In genomic region chr22:26481694-26482093, GRCh38 we compare ENCODE assay signal across 12 cellular contexts. TPM values are rescaled to one million over a fixed set of nuclear protein-coding genes. Genes with fewer than 3 reads are reported as not detected.
DNase-seq lines count a peak whose midpoint lies in the region; ATAC-seq, FAIRE-seq and TF ChIP-seq lines count a peak whose summit lies in the region.
"Had no signal": no experiment of that assay in that cellular context is flagged by ENCODE, and none has a peak within 500 bp of the region (broad histone marks: within the 10 kb centered on the region; RNA-seq: fewer than 3 reads in every experiment).

No MANE protein-coding gene starts in this region.

- peaks cover 72% of the 10 kb centered on the region for H3K4me1 Mint-ChIP-seq in T-helper 2 cell treated with Interferon-gamma antibody and Interleukin-4, amounts not matched to agents 5 μg/mL and 100 μg/mL, for 36 hours (ENCODE audit: low read depth)

- no peaks in the 10 kb centered on the region for H3K27me3 Mint-ChIP-seq in T-helper 2 cell treated with Interferon-gamma antibody and Interleukin-4, amounts not matched to agents 5 μg/mL and 100 μg/mL, for 36 hours (ENCODE audit: low read depth)

- H3K27ac ChIP-seq in lower lobe of right lung = peak overlapping the region; percentile 22

- H3K9me3 Mint-ChIP-seq in T-helper 2 cell treated with Interferon-gamma antibody and Interleukin-4, amounts not matched to agents 5 μg/mL and 100 μg/mL, for 36 hours = no peaks in the 10 kb centered on the region

- H3K27ac Mint-ChIP-seq in T-helper 2 cell treated with Interferon-gamma antibody and Interleukin-4, amounts not matched to agents 5 μg/mL and 100 μg/mL, for 36 hours = peak overlapping the region; percentile 93

- no peak for TF ChIP-seq POLR2A in GM12892 (IDR thresholded peaks at IDR 0.05; ENCODE audit: low read depth, low read length)

- intact Hi-C loops in lower lobe of right lung (cut with DNase I) = no loop called here

- no peak for DNase-seq in BE2C
- DNase-seq in GM12892 (ENCODE audit: insufficient read length) = no peak
- DNase-seq in T-helper 2 cell treated with Interferon-gamma antibody and Interleukin-4, amounts not matched to agents 5 μg/mL and 100 μg/mL, for 36 hours (ENCODE audit: low spot score) = no peak
- no peak for DNase-seq in lower lobe of right lung
- no peak for DNase-seq in NCI-H146 (lab: John Stamatoyannopoulos, UW)
- no peak for DNase-seq in NCI-H524 (lab: John Stamatoyannopoulos, UW)
- DNase-seq: islet precursor cell, NCI-H2107 had no signal

- H3K36me3 ChIP-seq in BE2C (peaks cover 8% of the 10 kb centered on the region), lower lobe of right lung (peaks cover 20% of the 10 kb centered on the region)

- no peaks in the 10 kb centered on the region for H3K9me3 ChIP-seq in BE2C
- H3K9me3 ChIP-seq in lower lobe of right lung = no peaks in the 10 kb centered on the region

- H3K27me3 ChIP-seq in BE2C = no peaks in the 10 kb centered on the region
- no peaks in the 10 kb centered on the region for H3K27me3 ChIP-seq in lower lobe of right lung (ENCODE audit: low read depth)

- ATAC-seq in lower lobe of right lung (no peak), GM19023 (IDR thresholded peaks at IDR 0.05; ENCODE audit: unreplicated experiment) (no peak), HG03469 (IDR thresholded peaks at IDR 0.05; ENCODE audit: unreplicated experiment) (no peak)
- ATAC-seq: HCT116 had no signal

- H3K4me3 Mint-ChIP-seq in T-helper 2 cell treated with Interferon-gamma antibody and Interleukin-4, amounts not matched to agents 5 μg/mL and 100 μg/mL, for 36 hours = peak overlapping the region; percentile 92

- H3K4me3 ChIP-seq in BE2C (ENCODE audit: low read depth, low read length) (peak overlapping the region; percentile 2; the same call in 1 of the 2 replicates), lower lobe of right lung (no peak overlapping the region)

- FAIRE-seq in GM12892 (lab: Jason Lieb, UNC) = peak; percentile 56
- FAIRE-seq: endothelial cell of umbilical vein had no signal

- H3K36me3 Mint-ChIP-seq in T-helper 2 cell treated with Interferon-gamma antibody and Interleukin-4, amounts not matched to agents 5 μg/mL and 100 μg/mL, for 36 hours (ENCODE audit: low read depth) = peaks cover 23% of the 10 kb centered on the region

- TF ChIP-seq CTCF in BE2C (IDR thresholded peaks at IDR 0.05; ENCODE audit: low read depth, low read length) = no peak
- TF ChIP-seq CTCF in lower lobe of right lung (IDR thresholded peaks at IDR 0.05) = no peak

- H3K4me1 ChIP-seq in BE2C = peaks cover 2% of the 10 kb centered on the region; the same call in 1 of the 2 replicates
- H3K4me1 ChIP-seq in lower lobe of right lung = peaks cover 68% of the 10 kb centered on the region

RNA-seq across cellular contexts. Expression of gene HPS4, which starts 1.9 kb away (rescaled TPM):
- 32.5 TPM for polyA plus RNA-seq in BE2C (2012; ENCODE audit: insufficient read depth, insufficient read length, low read depth)
- polyA plus RNA-seq in GM12892 (2012; ENCODE audit: missing spikeins) = 25.8 TPM
- 39.8 TPM for total RNA-seq in lower lobe of right lung

RNA-seq across cellular contexts. Expression of gene SRRD, which starts 2.0 kb away (rescaled TPM):
- 20.7 TPM for polyA plus RNA-seq in BE2C (2012; ENCODE audit: insufficient read depth, insufficient read length, low read depth)
- polyA plus RNA-seq in GM12892 (2012; ENCODE audit: missing spikeins) = 23.0 TPM
- total RNA-seq in lower lobe of right lung = 18.1 TPM

RNA-seq across cellular contexts. Expression of gene TFIP11, which starts 30.6 kb away (rescaled TPM):
- 146 TPM for polyA plus RNA-seq in BE2C (2012; ENCODE audit: insufficient read depth, insufficient read length, low read depth)
- polyA plus RNA-seq in GM12892 (2012; ENCODE audit: missing spikeins) = 17.2 TPM
- total RNA-seq in lower lobe of right lung = 28.4 TPM

RNA-seq across cellular contexts. Expression of gene ASPHD2, which starts 52.6 kb away (rescaled TPM):
- polyA plus RNA-seq in BE2C (2012; ENCODE audit: insufficient read depth, insufficient read length, low read depth) = 1.4 TPM
- polyA plus RNA-seq in GM12892 (2012; ENCODE audit: missing spikeins) = 2.7 TPM
- 1.5 TPM for total RNA-seq in lower lobe of right lung
